8 cellular contexts compared by ENCODE assay signal in the genomic region with DNA sequence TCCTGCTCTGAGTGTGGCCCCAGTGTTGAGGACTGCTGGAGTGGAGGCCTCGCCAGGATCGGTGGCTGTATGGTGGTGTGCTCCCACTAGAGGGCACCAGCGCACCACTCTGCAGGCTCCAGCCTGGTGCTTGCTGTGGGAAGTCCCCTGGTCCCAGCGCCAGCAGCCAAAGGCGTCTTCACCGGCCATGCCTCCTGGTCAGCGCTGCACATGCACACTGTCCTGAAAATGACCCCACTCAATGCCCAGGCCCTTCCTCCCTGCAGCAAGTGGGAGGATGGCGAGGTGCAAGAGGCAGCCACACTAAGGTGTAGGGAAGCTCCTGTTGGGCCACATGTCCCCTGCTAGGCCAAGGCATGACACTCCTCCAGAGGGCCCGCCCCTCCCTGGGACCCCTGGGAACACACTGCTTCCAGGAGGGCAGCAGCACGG.
DNase-seq lines count a peak whose midpoint lies in the region; ATAC-seq and TF ChIP-seq lines count a peak whose summit lies in the region.

No MANE protein-coding gene starts in this region.

- H3K27me3 ChIP-seq in BJ (ENCODE audit: control insufficient read depth, insufficient read depth, low read length): no peaks in the 10 kb centered on the region
- no peaks in the 10 kb centered on the region for H3K27me3 ChIP-seq in mesenchymal stem cell (ENCODE audit: control insufficient read depth in 1 of 2, insufficient read depth in 1 of 2, low read length in 2 of 2)

- H3K4me3 ChIP-seq in BJ (ENCODE audit: low read depth, low read length) (no peak overlapping the region), mesenchymal stem cell (ENCODE audit: insufficient read depth in 1 of 2, low read depth in 1 of 2, low read length in 2 of 2) (no peak overlapping the region)

- no peak overlapping the region for H2AK5ac ChIP-seq in mesenchymal stem cell (ENCODE audit: low read length, severe bottlenecking)

- no peak overlapping the region for H3K27ac Mint-ChIP-seq in activated CD4-positive, alpha-beta memory T cell treated with anti-CD3 and anti-CD28 coated beads for 36 hours

- H3K27ac ChIP-seq in mesenchymal stem cell (ENCODE audit: low read length, poor library complexity, severe bottlenecking): no peak overlapping the region

- WGBS in mesenchymal stem cell: 17% methylated on average over 9 of the region's 10 CpGs

- no peak overlapping the region for H2BK5ac ChIP-seq in mesenchymal stem cell (ENCODE audit: low read depth, low read length, poor library complexity, severe bottlenecking)

- no peak overlapping the region for H4K91ac ChIP-seq in mesenchymal stem cell (ENCODE audit: low read length)

- H3K27me3 Mint-ChIP-seq in activated CD4-positive, alpha-beta memory T cell treated with anti-CD3 and anti-CD28 coated beads for 36 hours: no peaks in the 10 kb centered on the region

- H3K4me1 ChIP-seq in mesenchymal stem cell (ENCODE audit: control insufficient read depth, insufficient read depth, low read depth, low read length): peaks cover 26% of the 10 kb centered on the region

- peaks cover 7% of the 10 kb centered on the region for H3K9me3 Mint-ChIP-seq in activated CD4-positive, alpha-beta memory T cell treated with anti-CD3 and anti-CD28 coated beads for 36 hours

- peaks cover 35% of the 10 kb centered on the region for H3K79me1 ChIP-seq in mesenchymal stem cell (replicated peaks; ENCODE audit: low read length, poor library complexity, severe bottlenecking)

- peaks cover 11% of the 10 kb centered on the region for H3K36me3 Mint-ChIP-seq in activated CD4-positive, alpha-beta memory T cell treated with anti-CD3 and anti-CD28 coated beads for 36 hours

- TF ChIP-seq CTCF in BJ (IDR thresholded peaks at IDR 0.05; ENCODE audit: insufficient read depth, low read depth, low read length): peak; percentile 91

- no peak overlapping the region for H3K18ac ChIP-seq in mesenchymal stem cell (ENCODE audit: low read depth in 1 of 2, low read length in 2 of 2)

- no peak overlapping the region for H4K8ac ChIP-seq in mesenchymal stem cell (ENCODE audit: low read length)

- H2AFZ ChIP-seq in mesenchymal stem cell (ENCODE audit: low read depth, low read length): no peak overlapping the region

- H2BK120ac ChIP-seq in mesenchymal stem cell (ENCODE audit: low read depth, low read length): no peak overlapping the region

- DNase-seq in BJ (ENCODE audit: low read depth): no peak
- DNase-seq in NCI-H748 (lab: John Stamatoyannopoulos, UW; ENCODE audit: unreplicated experiment): peak; percentile 77
- DNase-seq in activated CD4-positive, alpha-beta memory T cell treated with anti-CD3 and anti-CD28 coated beads for 36 hours: peak; percentile 87
- peak; percentile 75 for DNase-seq in effector CD4-positive, alpha-beta T cell
- peak; percentile 86 for DNase-seq in mesenchymal stem cell
- peak; percentile 61 for DNase-seq in stimulated activated CD8-positive, alpha-beta memory T cell treated with anti-CD3 and anti-CD28 coated beads, Interleukin-15, amount 100 ng/mL, for 1 hour (ENCODE audit: low read depth)

- H3K4me2 ChIP-seq in mesenchymal stem cell (ENCODE audit: low read length, poor library complexity, severe bottlenecking): no peak overlapping the region

- H3K9me3 ChIP-seq in mesenchymal stem cell (ENCODE audit: control insufficient read depth, low read length): peaks cover 7% of the 10 kb centered on the region

- no peak overlapping the region for H3K23ac ChIP-seq in mesenchymal stem cell (ENCODE audit: low read length in 2 of 2)

- intact Hi-C loops in activated CD4-positive, alpha-beta memory T cell treated with anti-CD3 and anti-CD28 coated beads for 36 hours (cut with micrococcal nuclease): loop anchor here (1.0 to 10.0 kb wide), 8 partner anchors 99 to 1179 kb away; no protein-coding TSS in a partner anchor

- H3K4me1 Mint-ChIP-seq in activated CD4-positive, alpha-beta memory T cell treated with anti-CD3 and anti-CD28 coated beads for 36 hours (ENCODE audit: low read depth): peaks cover 2% of the 10 kb centered on the region

- ATAC-seq in GM18909 (IDR thresholded peaks at IDR 0.05; ENCODE audit: poor library complexity, unreplicated experiment) (peak; percentile 85), HG03159 (IDR thresholded peaks at IDR 0.05; ENCODE audit: unreplicated experiment) (peak; percentile 91)

- POLR2A ChIA-PET in BJ (lab: Charles Lee): interaction anchor here (0.6 kb wide), 1 partner anchor 800 kb away, joined by 8 read pairs; no protein-coding TSS in a partner anchor
- POLR2A ChIA-PET in activated CD4-positive, alpha-beta memory T cell treated with anti-CD3 and anti-CD28 coated beads for 36 hours (lab: Charles Lee): no interaction called here

- H3K14ac ChIP-seq in mesenchymal stem cell (ENCODE audit: low read length in 2 of 2): no peak overlapping the region

- H3K4ac ChIP-seq in mesenchymal stem cell (ENCODE audit: low read depth in 1 of 2, low read length in 2 of 2): no peak overlapping the region

- no peak overlapping the region for H2BK12ac ChIP-seq in mesenchymal stem cell (ENCODE audit: low read length in 2 of 2)

- no peak overlapping the region for H2BK15ac ChIP-seq in mesenchymal stem cell (ENCODE audit: low read depth, poor library complexity, severe bottlenecking)

- H3K36me3 ChIP-seq in BJ (ENCODE audit: control insufficient read depth, insufficient read depth, low read length) (peaks cover 20% of the 10 kb centered on the region), mesenchymal stem cell (ENCODE audit: control insufficient read depth in 1 of 2, insufficient read depth in 2 of 2, low read depth in 1 of 2, low read length in 2 of 2) (peaks cover 17 to 47% of the 10 kb centered on the region in 2 experiments)

- CTCF ChIA-PET in BJ (lab: Yijun Ruan, JAX): interaction anchor here (0.5 to 4.4 kb wide), 6 partner anchors 14 to 563 kb away, joined by 3 to 27 read pairs (median 3); no protein-coding TSS in a partner anchor
- CTCF ChIA-PET in activated CD4-positive, alpha-beta memory T cell treated with anti-CD3 and anti-CD28 coated beads for 36 hours (lab: Charles Lee): interaction anchor here (1.0 to 2.0 kb wide), 6 partner anchors 200 to 771 kb away, joined by 3 to 7 read pairs (median 4); no protein-coding TSS in a partner anchor

- no peak overlapping the region for H3K4me3 Mint-ChIP-seq in activated CD4-positive, alpha-beta memory T cell treated with anti-CD3 and anti-CD28 coated beads for 36 hours

- H3K9ac ChIP-seq in mesenchymal stem cell (ENCODE audit: low read length): no peak overlapping the region
